Comparison of ENCODE assay signal across 20 cellular contexts in the genomic region with DNA sequence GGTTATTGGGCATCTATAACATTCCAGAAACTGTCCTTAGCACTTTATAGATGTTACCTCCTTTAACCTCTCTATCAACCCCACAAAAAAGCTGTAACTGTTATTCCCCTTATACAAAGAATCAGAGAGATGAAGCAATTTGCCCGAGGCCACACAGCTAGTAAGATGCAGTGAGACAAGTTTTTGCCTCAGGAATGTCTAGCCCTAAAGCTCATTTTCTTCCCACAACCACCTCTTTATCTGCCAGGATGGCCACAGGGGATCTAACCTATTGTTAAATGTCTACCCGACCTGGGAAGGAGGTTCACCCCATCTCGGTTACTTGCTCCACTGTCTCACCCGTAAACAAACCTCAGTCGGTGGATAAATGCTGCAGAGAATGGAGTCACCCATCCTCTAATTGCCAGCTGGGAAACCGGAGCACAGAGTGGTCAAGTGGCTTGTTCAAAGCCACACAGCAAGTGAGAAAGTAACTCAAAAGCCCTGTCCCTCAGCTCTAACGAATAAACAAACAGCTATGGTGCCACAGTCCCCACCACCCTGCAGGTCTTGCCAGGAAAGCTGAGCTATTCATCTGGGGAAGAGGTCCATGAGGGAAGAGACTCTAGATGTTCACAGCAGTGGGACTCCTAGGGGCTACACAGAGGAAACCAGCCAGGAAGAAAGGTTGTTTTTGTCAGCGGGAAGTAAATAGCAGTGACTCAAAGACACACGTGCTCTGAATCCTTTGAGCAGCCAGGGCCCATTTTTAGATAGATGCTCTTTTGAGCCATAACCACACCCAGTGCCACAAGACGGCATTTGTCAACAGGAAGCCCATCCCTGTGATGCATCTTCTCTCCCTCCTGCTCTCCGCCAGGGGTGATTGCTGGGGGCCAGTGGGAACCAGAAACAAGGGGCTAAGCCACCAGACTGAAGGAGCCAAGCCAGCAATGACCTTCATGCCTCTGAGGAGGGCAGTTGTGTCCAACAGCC. TPM values are rescaled to one million over a fixed set of nuclear protein-coding genes. Genes with fewer than 3 reads are reported as not detected.
DNase-seq lines count a peak whose midpoint lies in the region; ATAC-seq and TF ChIP-seq lines count a peak whose summit lies in the region.
"Had no signal": no experiment of that assay in that cellular context is flagged by ENCODE, and none has a peak within 500 bp of the region (broad histone marks: within the 10 kb centered on the region; RNA-seq: fewer than 3 reads in every experiment).

No MANE protein-coding gene starts in this region.

- no peak overlapping the region for H2BK20ac ChIP-seq in H9 (ENCODE audit: low read depth, low read length, poor library complexity, severe bottlenecking)

- no CpG with 5 or more reads among the region's 11 CpGs for WGBS in H9 (ENCODE audit: extremely low coverage, insufficient read length, low lambda C conversion rate)

- H3K23me2 ChIP-seq in H9 (ENCODE audit: insufficient read length, low read depth, low read length, poor library complexity, severe bottlenecking) = no peaks in the 10 kb centered on the region

- no peak overlapping the region for H3K18ac ChIP-seq in H9 (ENCODE audit: insufficient read length, low read depth, low read length)

- no peaks in the 10 kb centered on the region for H4K20me1 ChIP-seq in BLaER1 treated with 17β-estradiol and CSF1 and Interleukin-3, amounts not matched to agents 10 nM and 100 nM
- no peaks in the 10 kb centered on the region for H4K20me1 ChIP-seq in H9 (ENCODE audit: control insufficient read depth, insufficient read depth, insufficient read length)

- H2BK120ac ChIP-seq in H9 (ENCODE audit: low read depth, low read length, poor library complexity, severe bottlenecking) = no peak overlapping the region

- peak; percentile 22 for DNase-seq in H9
- peak; percentile 87 for DNase-seq in SK-MEL-5 (ENCODE audit: low read depth, low spot score)
- DNase-seq in foreskin keratinocyte = no peak
- DNase-seq in D341Med (ENCODE audit: low spot score) = no peak
- DNase-seq in NCI-H1417 treated with DMSO at 0.1 percent for 48 hours (lab: John Stamatoyannopoulos, UW) = no peak
- DNase-seq in midbrain (lab: John Stamatoyannopoulos, UW) = no peak
- DNase-seq: activated T-cell treated with anti-CD3 and anti-CD28 coated beads, Interleukin-2, amount 50 U/mL, for 72 hours; esophagus squamous epithelium; hippocampal formation; left lung; naive thymus-derived CD4-positive, alpha-beta T cell; NCI-H1048; NCI-H2227 treated with DMSO at 0.1 percent for 48 hours; SW 1271 had no signal

- H3K36me3 Mint-ChIP-seq in H9 (ENCODE audit: insufficient read depth in 1 of 3, low read depth in 3 of 3) = peaks cover 0 to 6% (median 5%) of the 10 kb centered on the region in 3 experiments; a peak in 3 of 7 replicates
- H3K36me3 Mint-ChIP-seq: CD14-positive monocyte had no signal

- H3K4me3 ChIP-seq in BLaER1 treated with 17β-estradiol and CSF1 and Interleukin-3, amounts not matched to agents 10 nM and 100 nM = no peak overlapping the region
- H3K4me3 ChIP-seq: coronary artery, esophagus squamous epithelium, HAP-1, left lung, tibial nerve had no signal

- H3K79me1 ChIP-seq in H9 (ENCODE audit: insufficient read depth, low read depth, low read length, poor library complexity, severe bottlenecking) = no peaks in the 10 kb centered on the region

- no peak overlapping the region for H4K5ac ChIP-seq in H9 (ENCODE audit: insufficient read length, low read depth, low read length)

- H3T11ph ChIP-seq in H9 (ENCODE audit: low read length) = no peak overlapping the region

- H2BK5ac ChIP-seq in H9 (ENCODE audit: insufficient read length, low read length) = no peak overlapping the region

- peaks cover 10 to 12% of the 10 kb centered on the region in 2 experiments for H3K4me1 Mint-ChIP-seq in H9
- H3K4me1 Mint-ChIP-seq: CD14-positive monocyte had no signal

- in situ Hi-C loops in SK-MEL-5 (cut with HindIII; ENCODE audit: low pct_unique_long_range_greater_than_20kb, low sequenced_read_pairs) = no loop called here

- H3K27ac ChIP-seq in BLaER1 treated with 17β-estradiol and CSF1 and Interleukin-3, amounts not matched to agents 10 nM and 100 nM = peak overlapping the region in 8 of 11 experiments; percentile 14 to 83 (median 53); a peak in 12 of 22 replicates
- no peak overlapping the region for H3K27ac ChIP-seq in H9 (ENCODE audit: insufficient read length, low read depth, low read length)
- H3K27ac ChIP-seq in foreskin keratinocyte = no peak overlapping the region
- H3K27ac ChIP-seq: coronary artery, esophagus squamous epithelium, left lung, tibial nerve had no signal

- peak overlapping the region in 4 of 11 experiments; percentile 30 to 60 (median 48); a peak in 9 of 22 replicates for H3K9ac ChIP-seq in BLaER1 treated with 17β-estradiol and CSF1 and Interleukin-3, amounts not matched to agents 10 nM and 100 nM
- no peak overlapping the region for H3K9ac ChIP-seq in H9 (ENCODE audit: extremely low read depth, insufficient read length, low read length)

- H3K36me3 ChIP-seq in BLaER1 treated with 17β-estradiol and CSF1 and Interleukin-3, amounts not matched to agents 10 nM and 100 nM = no peaks in the 10 kb centered on the region
- H3K36me3 ChIP-seq: esophagus squamous epithelium, HAP-1, left lung, tibial nerve had no signal

- TF ChIP-seq CTCF in H9 (conservative IDR thresholded peaks at IDR 0.05) = no peak
- no peak for TF ChIP-seq CTCF in foreskin keratinocyte (conservative IDR thresholded peaks at IDR 0.05)

- H2AFZ ChIP-seq in H9 (ENCODE audit: low read length) = no peak overlapping the region

- H3K79me2 ChIP-seq in H9 (ENCODE audit: insufficient read depth, low read length) = no peaks in the 10 kb centered on the region

- H3K27me3 ChIP-seq in BLaER1 treated with 17β-estradiol and CSF1 and Interleukin-3, amounts not matched to agents 10 nM and 100 nM = no peaks in the 10 kb centered on the region
- H3K27me3 ChIP-seq in H9 (ENCODE audit: insufficient read depth, low read length) (no peaks in the 10 kb centered on the region), foreskin keratinocyte (no peaks in the 10 kb centered on the region)
- H3K27me3 ChIP-seq: esophagus squamous epithelium, left lung, tibial nerve had no signal

- peak overlapping the region; percentile 45 to 89 (median 61) for H3K4me2 ChIP-seq in BLaER1 treated with 17β-estradiol and CSF1 and Interleukin-3, amounts not matched to agents 10 nM and 100 nM
- no peak overlapping the region for H3K4me2 ChIP-seq in H9 (ENCODE audit: insufficient read depth, insufficient read length, low read length)

- H3K23ac ChIP-seq in H9 (ENCODE audit: insufficient read length, low read depth, low read length) = no peak overlapping the region

- no peak overlapping the region for H4K91ac ChIP-seq in H9 (ENCODE audit: insufficient read length, low read depth, low read length)

- H3K9me3 ChIP-seq in BLaER1 treated with 17β-estradiol and CSF1 and Interleukin-3, amounts not matched to agents 10 nM and 100 nM (replicated peaks in 1 of 11) = peaks cover 0 to 13% (median 0%) of the 10 kb centered on the region in 11 experiments; a peak in 5 of 22 replicates
- no peaks in the 10 kb centered on the region for H3K9me3 ChIP-seq in H9 (ENCODE audit: control insufficient read depth, low read depth, low read length)
- H3K9me3 ChIP-seq: esophagus squamous epithelium, HAP-1, left lung, tibial nerve had no signal

- no peak overlapping the region for H2BK15ac ChIP-seq in H9 (ENCODE audit: low read depth, low read length)

- H3K56ac ChIP-seq in H9 (ENCODE audit: insufficient read length, low read depth, low read length) = no peak overlapping the region

- H4K8ac ChIP-seq in H9 (replicated peaks; ENCODE audit: insufficient read length, low read depth, low read length) = no peak overlapping the region

- peaks cover 9 to 22% (median 13%) of the 10 kb centered on the region in 10 experiments for H3K4me1 ChIP-seq in BLaER1 treated with 17β-estradiol and CSF1 and Interleukin-3, amounts not matched to agents 10 nM and 100 nM
- H3K4me1 ChIP-seq in H9 (ENCODE audit: insufficient read depth, low read length) (no peaks in the 10 kb centered on the region), foreskin keratinocyte (peaks cover 4% of the 10 kb centered on the region)
- H3K4me1 ChIP-seq: left lung, tibial nerve had no signal

- H3K9me3 Mint-ChIP-seq in H9 = peaks cover 5% of the 10 kb centered on the region in 2 experiments; a peak in 4 of 5 replicates

- no peak overlapping the region for H3K27ac Mint-ChIP-seq in H9
- H3K27ac Mint-ChIP-seq: activated T-cell treated with anti-CD3 and anti-CD28 coated beads, Interleukin-2, amount 50 U/mL, for 72 hours; CD14-positive monocyte had no signal

- no peak overlapping the region for H3K14ac ChIP-seq in H9 (ENCODE audit: insufficient read depth, low read length)

- no peak overlapping the region for H3K4ac ChIP-seq in H9 (ENCODE audit: low read depth, low read length)

- H3K27me3 Mint-ChIP-seq in H9 (ENCODE audit: low read depth) = peaks cover 22% of the 10 kb centered on the region

- no peak overlapping the region for H2AK5ac ChIP-seq in H9 (ENCODE audit: insufficient read length, low read length)

- peak; percentile 49 for ATAC-seq in foreskin keratinocyte
- no peak for ATAC-seq in HG02840 (IDR thresholded peaks at IDR 0.05; ENCODE audit: low FRiP score, unreplicated experiment)
- ATAC-seq: left lung; naive thymus-derived CD4-positive, alpha-beta T cell had no signal

- no peak overlapping the region for H2BK12ac ChIP-seq in H9 (ENCODE audit: insufficient read length, low read depth, low read length)

- no peak overlapping the region for H3K4me3 Mint-ChIP-seq in H9
- H3K4me3 Mint-ChIP-seq: activated T-cell treated with anti-CD3 and anti-CD28 coated beads, Interleukin-2, amount 50 U/mL, for 72 hours; CD14-positive monocyte; naive thymus-derived CD4-positive, alpha-beta T cell had no signal

RNA-seq across cellular contexts. Expression of a gene that starts 32.2 kb away (rescaled TPM):
- total RNA-seq in H9 (2021) (not detected in 2 replicates), foreskin keratinocyte (0.07 TPM in 1 of 2 replicates, not detected in the other)
- not detected in 2 replicates for total RNA-seq in SK-MEL-5 (2014; rRNA removed; shearing (Covaris generic))
- 0.37 TPM in 2 replicates for polyA plus RNA-seq in SK-MEL-5 (2015; cell fraction: cytosol; rRNA removed)
- not detected in 2 replicates for polyA plus RNA-seq in SK-MEL-5 (2015; cell fraction: nucleus; rRNA removed)
- 0.03 TPM in 1 of 2 replicates, not detected in the other for polyA plus RNA-seq in foreskin keratinocyte
- total RNA-seq: activated T-cell treated with anti-CD3 and anti-CD28 coated beads, Interleukin-2, amount 50 U/mL, for 72 hours; naive thymus-derived CD4-positive, alpha-beta T cell had no signal
- polyA plus RNA-seq: CD14-positive monocyte; naive thymus-derived CD4-positive, alpha-beta T cell had no signal

RNA-seq across cellular contexts. Expression of a gene that starts 40.4 kb away (rescaled TPM):
- 2.2 and 2.7 TPM in 2 replicates for total RNA-seq in H9 (2021)
- total RNA-seq in SK-MEL-5 (2014; rRNA removed; shearing (Covaris generic)) = 0.50 and 0.80 TPM in 2 replicates
- polyA plus RNA-seq in SK-MEL-5 (2015; cell fraction: cytosol; rRNA removed) = 0.69 and 1.1 TPM in 2 replicates
- 0.99 and 1.5 TPM in 2 replicates for polyA plus RNA-seq in SK-MEL-5 (2015; cell fraction: nucleus; rRNA removed)
- total RNA-seq in foreskin keratinocyte = 0.03 TPM in 1 of 2 replicates, not detected in the other
- under 0.01 and 0.01 TPM in 2 replicates for polyA plus RNA-seq in foreskin keratinocyte
- total RNA-seq: naive thymus-derived CD4-positive, alpha-beta T cell had no signal
- polyA plus RNA-seq: CD14-positive monocyte had no signal

Comparison
In these comparisons a context has a peak if more than half of its experiments do, and no peak if none do; other contexts are left out.
1. H3K27ac ChIP-seq: peak in BLaER1 treated with 17β-estradiol and CSF1 and Interleukin-3, amounts not matched to agents 10 nM and 100 nM (8 of 11); none in H9 (single experiment) and foreskin keratinocyte (single experiment).
2. DNase-seq: peak in H9 (single experiment) and SK-MEL-5 (single experiment); none in foreskin keratinocyte (0 of 2), D341Med (single experiment), NCI-H1417 treated with DMSO at 0.1 percent for 48 hours (single experiment) and midbrain (single experiment).